In genomic region chr2:65227471-65228248, GRCh38 we compare ENCODE assay signal across 1 cellular context.
TF ChIP-seq lines count a peak whose summit lies in the region.

Gene ACTR2, plus strand, starts transcription at chr2:65227831. Its CDS starts 79 bp downstream, at chr2:65227910.

TF ChIP-seq in K562, 482 proteins besides CTCF, POLR2A, EP300 and RAD21 (continued from another document and continues in another):
- TF ChIP-seq MYC (IDR thresholded peaks at IDR 0.05; ENCODE audit: low read depth, low read length) (peak; percentile 53; the same call in 1 of the 2 replicates), MYC (CRISPR knock-in tag; IDR thresholded peaks at IDR 0.05; ENCODE audit: borderline replicate concordance, low read depth) (no peak; the same call in 1 of the 2 replicates), ZNF639 (CRISPR knock-in tag; conservative IDR thresholded peaks at IDR 0.05 in 1 of 2, IDR thresholded peaks at IDR 0.05 in 1 of 2) (peak in 1 of 2 experiments; percentile 59; a peak in 1 of 4 replicates), MIER1 (IDR thresholded peaks at IDR 0.05; ENCODE audit: low read depth) (no peak), MLX (CRISPR knock-in tag; conservative IDR thresholded peaks at IDR 0.05) (0 out of 4 replicates have a peak, but pooled peaks of 1 of the 2 experiments have one; percentile 37), TFAP4 (CRISPR knock-in tag; IDR thresholded peaks at IDR 0.05; ENCODE audit: borderline replicate concordance) (peak; percentile 53; the same call in 1 of the 2 replicates), CHD7 (IDR thresholded peaks at IDR 0.05; ENCODE audit: low read depth, low read length) (no peak), MAX (CRISPR knock-in tag; IDR thresholded peaks at IDR 0.05) (no peak), NFE2 (IDR thresholded peaks at IDR 0.05; ENCODE audit: low read depth) (0 out of 2 replicates have a peak, but pooled peaks have one; percentile 1), ZFPM2 (CRISPR knock-in tag; IDR thresholded peaks at IDR 0.05) (0 out of 2 replicates have a peak, but pooled peaks have one; percentile 82), TAF9B (IDR thresholded peaks at IDR 0.05; ENCODE audit: partially characterized antibody) (peak; percentile 82), ETV5 (CRISPR knock-in tag; IDR thresholded peaks at IDR 0.05; ENCODE audit: low read depth) (peak; percentile 83), ARHGAP35 (IDR thresholded peaks at IDR 0.05; ENCODE audit: partially characterized antibody) (no peak), FOXO4 (CRISPR knock-in tag; IDR thresholded peaks at IDR 0.05) (no peak), BRD4 (IDR thresholded peaks at IDR 0.05) (peak; percentile 85; the same call in 1 of the 2 replicates), MBD2 (IDR thresholded peaks at IDR 0.05; ENCODE audit: borderline replicate concordance, low read depth) (peak; percentile 93), CBX1 (IDR thresholded peaks at IDR 0.05; ENCODE audit: low read depth) (peak; percentile 14; the same call in 1 of the 2 replicates), PATZ1 (CRISPR knock-in tag; IDR thresholded peaks at IDR 0.05; ENCODE audit: borderline replicate concordance) (no peak), ARID3B (CRISPR knock-in tag; IDR thresholded peaks at IDR 0.05; ENCODE audit: borderline replicate concordance) (0 out of 2 replicates have a peak, but pooled peaks have one; percentile 40), ZNF518B (CRISPR knock-in tag; IDR thresholded peaks at IDR 0.05) (no peak), ZC3H4 (CRISPR knock-in tag; IDR thresholded peaks at IDR 0.05; ENCODE audit: borderline replicate concordance) (peak; percentile 78; the same call in 1 of the 2 replicates), HCFC1 (IDR thresholded peaks at IDR 0.05; ENCODE audit: low read depth, low read length) (no peak; the same call in 1 of the 2 replicates), PHF20 (IDR thresholded peaks at IDR 0.05; ENCODE audit: partially characterized antibody) (peak; percentile 82)
